ENCODE assay signal across 9 cellular contexts in the genomic region with DNA sequence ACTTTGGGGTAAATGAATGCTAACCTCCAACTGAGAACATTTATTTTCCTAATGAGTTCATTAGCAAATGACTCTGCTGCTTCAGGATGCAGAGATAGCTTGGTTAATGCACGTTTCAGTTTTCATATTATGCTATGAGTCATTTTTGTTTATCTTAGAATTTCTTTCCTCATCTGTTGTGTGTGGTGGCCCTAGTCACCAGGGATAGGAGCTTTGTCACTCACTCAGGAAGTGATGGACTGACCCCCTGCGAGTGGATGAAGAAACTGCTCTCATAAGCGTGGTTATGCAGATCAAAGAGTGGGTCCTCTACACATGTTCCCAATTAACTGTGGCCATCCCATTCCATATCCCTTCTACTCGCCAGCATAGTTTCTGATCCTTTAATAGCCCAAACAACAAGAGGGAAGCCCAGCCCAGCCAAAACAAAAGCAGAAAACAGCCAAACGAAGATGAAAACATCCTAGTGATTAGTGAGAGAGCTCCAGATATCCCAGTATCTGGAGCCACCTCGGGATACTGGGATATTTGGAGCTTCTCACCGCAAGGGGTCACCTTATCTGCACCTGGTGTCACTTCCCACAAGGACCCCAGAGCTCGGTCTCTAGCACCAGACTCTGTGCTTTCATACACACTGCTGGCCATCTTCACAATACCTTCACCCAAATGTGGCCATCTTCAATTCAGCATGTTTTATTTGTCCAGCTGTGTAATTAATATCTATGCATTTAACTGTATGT. TPM values are rescaled to one million over a fixed set of nuclear protein-coding genes. Genes with fewer than 3 reads are reported as not detected.
DNase-seq lines count a peak whose midpoint lies in the region; ATAC-seq lines count a peak whose summit lies in the region.
"Had no signal": no experiment of that assay in that cellular context is flagged by ENCODE, and none has a peak within 500 bp of the region (broad histone marks: within the 10 kb centered on the region; RNA-seq: fewer than 3 reads in every experiment).

No MANE protein-coding gene starts in this region.

- H3K36me3 Mint-ChIP-seq in CD4-positive, alpha-beta memory T cell, result peaks cover 66 to 70% of the 10 kb centered on the region in 2 donors
- H3K36me3 Mint-ChIP-seq in activated naive CD8-positive, alpha-beta T cell treated with anti-CD3 and anti-CD28 coated beads, Interleukin-2, amount 50 U/mL, for 24 hours (ENCODE audit: low read depth), result peaks cover 1% of the 10 kb centered on the region
- peaks cover 32 to 80% (median 66%) of the 10 kb centered on the region in 5 donors for H3K36me3 Mint-ChIP-seq in naive thymus-derived CD4-positive, alpha-beta T cell

- CTCF ChIA-PET in CD4-positive, alpha-beta memory T cell (lab: Charles Lee; ENCODE audit: partially characterized antibody), result interaction anchor here (1.0 to 1.9 kb wide), 6 partner anchors 13 to 248 kb away, joined by 3 to 10 read pairs (median 3); partner anchors contain the start of gene ATXN3
- CTCF ChIA-PET in naive thymus-derived CD4-positive, alpha-beta T cell (lab: Charles Lee), result interaction anchor here (1.9 to 2.6 kb wide), 2 partner anchors 9 to 14 kb away, joined by 6 to 7 read pairs; partner anchors contain the start of gene TC2N

- peaks cover 68 to 100% (median 91%) of the 10 kb centered on the region in 4 donors for H3K4me1 Mint-ChIP-seq in CD4-positive, alpha-beta memory T cell
- peaks cover 75% of the 10 kb centered on the region for H3K4me1 Mint-ChIP-seq in activated naive CD8-positive, alpha-beta T cell treated with anti-CD3 and anti-CD28 coated beads, Interleukin-2, amount 50 U/mL, for 24 hours
- peaks cover 77 to 99% (median 96%) of the 10 kb centered on the region in 7 donors for H3K4me1 Mint-ChIP-seq in naive thymus-derived CD4-positive, alpha-beta T cell

- no peaks in the 10 kb centered on the region for H3K9me3 Mint-ChIP-seq in CD4-positive, alpha-beta memory T cell
- no peaks in the 10 kb centered on the region for H3K9me3 Mint-ChIP-seq in activated naive CD8-positive, alpha-beta T cell treated with anti-CD3 and anti-CD28 coated beads, Interleukin-2, amount 50 U/mL, for 24 hours
- no peaks in the 10 kb centered on the region for H3K9me3 Mint-ChIP-seq in naive thymus-derived CD4-positive, alpha-beta T cell

- no peak overlapping the region for H3K4me3 ChIP-seq in CD4-positive, alpha-beta memory T cell (ENCODE audit: low read length in 2 of 2)
- no peak overlapping the region for H3K4me3 ChIP-seq in naive thymus-derived CD4-positive, alpha-beta T cell (ENCODE audit: low read length)
- H3K4me3 ChIP-seq: heart right ventricle had no signal

- peak overlapping the region; percentile 80 to 95 (median 89) for H3K27ac Mint-ChIP-seq in CD4-positive, alpha-beta memory T cell
- peak overlapping the region; percentile 72 for H3K27ac Mint-ChIP-seq in activated naive CD8-positive, alpha-beta T cell treated with anti-CD3 and anti-CD28 coated beads, Interleukin-2, amount 50 U/mL, for 24 hours
- H3K27ac Mint-ChIP-seq in naive thymus-derived CD4-positive, alpha-beta T cell, result peak overlapping the region; percentile 51 to 100 (median 88)

- no peaks in the 10 kb centered on the region for H3K9me3 ChIP-seq in CD4-positive, alpha-beta memory T cell (ENCODE audit: control insufficient read depth in 1 of 2, low read length in 2 of 2)
- H3K9me3 ChIP-seq in naive thymus-derived CD4-positive, alpha-beta T cell (ENCODE audit: control insufficient read depth in 2 of 3, low read length in 3 of 3), result no peaks in the 10 kb centered on the region
- H3K9me3 ChIP-seq: heart right ventricle had no signal

- H3K27ac ChIP-seq in CD4-positive, alpha-beta memory T cell (ENCODE audit: low read depth, low read length), result no peak overlapping the region
- peak overlapping the region; percentile 34 for H3K27ac ChIP-seq in naive thymus-derived CD4-positive, alpha-beta T cell (ENCODE audit: low read depth, low read length)
- H3K27ac ChIP-seq: heart right ventricle had no signal

- H3K36me3 ChIP-seq in CD4-positive, alpha-beta memory T cell (ENCODE audit: insufficient read depth, low read length), result peaks cover 30% of the 10 kb centered on the region
- H3K36me3 ChIP-seq in naive thymus-derived CD4-positive, alpha-beta T cell (ENCODE audit: control insufficient read depth in 2 of 3, insufficient read depth in 3 of 3, low read length in 3 of 3), result peaks cover 12 to 49% (median 27%) of the 10 kb centered on the region in 3 experiments

- peak in 1 of 5 donors; percentile 65 for DNase-seq in CD4-positive, alpha-beta memory T cell
- no peak for DNase-seq in activated naive CD8-positive, alpha-beta T cell treated with anti-CD3 and anti-CD28 coated beads, Interleukin-2, amount 50 U/mL, for 24 hours
- DNase-seq in naive thymus-derived CD4-positive, alpha-beta T cell, result no peak
- DNase-seq in NCI-H1694 treated with DMSO at 0.1 percent for 48 hours (lab: John Stamatoyannopoulos, UW), result no peak
- DNase-seq: heart right ventricle had no signal

- POLR2A ChIA-PET in CD4-positive, alpha-beta memory T cell (lab: Charles Lee; ENCODE audit: partially characterized antibody), result interaction anchor here (1.0 to 9.0 kb wide), 18 partner anchors 8 to 73 kb away, joined by 3 to 193 read pairs (median 4); partner anchors contain the start of gene TC2N
- POLR2A ChIA-PET in naive thymus-derived CD4-positive, alpha-beta T cell (lab: Charles Lee), result interaction anchor here (0.5 to 13.7 kb wide), 11 partner anchors 8 to 470 kb away, joined by 3 to 245 read pairs (median 6); partner anchors contain the start of gene TC2N

- peak overlapping the region; percentile 7 to 87 (median 54) for H3K4me3 Mint-ChIP-seq in CD4-positive, alpha-beta memory T cell
- H3K4me3 Mint-ChIP-seq in activated naive CD8-positive, alpha-beta T cell treated with anti-CD3 and anti-CD28 coated beads, Interleukin-2, amount 50 U/mL, for 24 hours, result no peak overlapping the region
- peak overlapping the region; percentile 34 to 92 (median 50) for H3K4me3 Mint-ChIP-seq in naive thymus-derived CD4-positive, alpha-beta T cell

- H3K27me3 Mint-ChIP-seq in CD4-positive, alpha-beta memory T cell, result no peaks in the 10 kb centered on the region
- H3K27me3 Mint-ChIP-seq in activated naive CD8-positive, alpha-beta T cell treated with anti-CD3 and anti-CD28 coated beads, Interleukin-2, amount 50 U/mL, for 24 hours, result no peaks in the 10 kb centered on the region
- H3K27me3 Mint-ChIP-seq in naive thymus-derived CD4-positive, alpha-beta T cell, result no peaks in the 10 kb centered on the region

- intact Hi-C loops in CD4-positive, alpha-beta memory T cell (cut with micrococcal nuclease), result loop anchor here (1.0 kb wide), 1 partner anchor 9 kb away; the partner anchor contains the start of gene TC2N
- intact Hi-C loops in naive thymus-derived CD4-positive, alpha-beta T cell (cut with micrococcal nuclease), result loop anchor here (1.0 to 2.0 kb wide), 2 partner anchors 9 to 14 kb away; partner anchors contain the start of gene TC2N (in 1 of the 2)

- peaks cover 99% of the 10 kb centered on the region for H3K4me1 ChIP-seq in CD4-positive, alpha-beta memory T cell (ENCODE audit: insufficient read depth, low read length)
- peaks cover 86% of the 10 kb centered on the region in 2 donors for H3K4me1 ChIP-seq in naive thymus-derived CD4-positive, alpha-beta T cell (ENCODE audit: control insufficient read depth in 2 of 2, insufficient read depth in 2 of 2, low read length in 2 of 2)

- peak; percentile 57 for ATAC-seq in GM19025 (IDR thresholded peaks at IDR 0.05; ENCODE audit: low read depth, unreplicated experiment)
- ATAC-seq in HG03520 (IDR thresholded peaks at IDR 0.05; ENCODE audit: unreplicated experiment), result peak; percentile 77
- ATAC-seq in activated naive CD8-positive, alpha-beta T cell treated with anti-CD3 and anti-CD28 coated beads, Interleukin-2, amount 50 U/mL, for 24 hours, result peak; percentile 62
- peak; percentile 63 for ATAC-seq in naive thymus-derived CD4-positive, alpha-beta T cell
- ATAC-seq in HG03139 (IDR thresholded peaks at IDR 0.05; ENCODE audit: unreplicated experiment), result no peak
- ATAC-seq in GM19397 (IDR thresholded peaks at IDR 0.05; ENCODE audit: unreplicated experiment), result no peak

- no peaks in the 10 kb centered on the region for H3K27me3 ChIP-seq in CD4-positive, alpha-beta memory T cell (ENCODE audit: insufficient read depth, low read length)
- no peaks in the 10 kb centered on the region for H3K27me3 ChIP-seq in naive thymus-derived CD4-positive, alpha-beta T cell (ENCODE audit: control insufficient read depth in 2 of 2, insufficient read depth in 2 of 2, low read length in 2 of 2)

RNA-seq across cellular contexts. Expression of gene TC2N, which starts 8.6 kb away (rescaled TPM):
- 100 to 1,000 TPM; 320 to 325 TPM for total RNA-seq in CD4-positive, alpha-beta memory T cell
- 100 to 1,000 TPM; 234 to 261 TPM for polyA plus RNA-seq in CD4-positive, alpha-beta memory T cell
- 100 to 1,000 TPM; 158 to 301 (median 246) TPM for total RNA-seq in naive thymus-derived CD4-positive, alpha-beta T cell
- 100 to 1,000 TPM; 167 to 193 TPM for polyA plus RNA-seq in naive thymus-derived CD4-positive, alpha-beta T cell

Comparison
In these comparisons a context has a peak if more than half of its experiments do, and no peak if none do; other contexts are left out.
1. ATAC-seq: peak in GM19025 (single experiment), HG03520 (single experiment), activated naive CD8-positive, alpha-beta T cell treated with anti-CD3 and anti-CD28 coated beads, Interleukin-2, amount 50 U/mL, for 24 hours (single experiment) and naive thymus-derived CD4-positive, alpha-beta T cell (single experiment); none in HG03139 (single experiment) and GM19397 (single experiment).
2. Peak in every context shown above with its lines, with median percentiles within 50 percentile points of each other: H3K27ac Mint-ChIP-seq.